In genomic region chr14:64340560-64341196, GRCh38 we compare ENCODE assay signal across 1 cellular context.
TF ChIP-seq lines count a peak whose summit lies in the region.

No MANE protein-coding gene starts in this region.

TF ChIP-seq in H1, 55 proteins besides CTCF, POLR2A, EP300 and RAD21:
- TF ChIP-seq ATF2 (IDR thresholded peaks at IDR 0.05; ENCODE audit: low read length) = no peak
- no peak for TF ChIP-seq NRF1 (IDR thresholded peaks at IDR 0.05; ENCODE audit: low read depth, low read length)
- TF ChIP-seq CHD1 (IDR thresholded peaks at IDR 0.05; ENCODE audit: low read depth, low read length) = no peak
- TF ChIP-seq E2F6 (IDR thresholded peaks at IDR 0.05) = peak; percentile 37; the same call in 1 of the 2 replicates
- TF ChIP-seq TEAD4 (IDR thresholded peaks at IDR 0.05; ENCODE audit: low read depth, low read length) = 0 out of 2 replicates have a peak, but pooled peaks have one; percentile 50
- TF ChIP-seq USF2 (IDR thresholded peaks at IDR 0.05; ENCODE audit: low read length) = no peak
- no peak for TF ChIP-seq EZH2 (IDR thresholded peaks at IDR 0.05; ENCODE audit: low read depth, low read length, severe bottlenecking)
